Comparison of ENCODE assay signal across 10 cellular contexts in genomic region chr21:34669880-34670219, GRCh38. TPM values are rescaled to one million over a fixed set of nuclear protein-coding genes. Genes with fewer than 3 reads are reported as not detected.
A peak's percentile ranks its signal among the peaks of the same experiment; 100 is the strongest.
DNase-seq lines count a peak whose midpoint lies in the region; ATAC-seq, FAIRE-seq and TF ChIP-seq lines count a peak whose summit lies in the region.
"Not testable (repeated sequence)": the region's sequence is repeated elsewhere in the genome, so short reads cannot be mapped to it uniquely, and the experiment has no call there.
"Had no signal": no experiment of that assay in that cellular context is flagged by ENCODE, and none has a peak within 500 bp of the region (broad histone marks: within the 10 kb centered on the region; RNA-seq: fewer than 3 reads in every experiment).

No MANE protein-coding gene starts in this region.

- not testable (repeated sequence) for H3K9me2 ChIP-seq in GM23338 (ENCODE audit: insufficient read depth)

- H3K4me3 Mint-ChIP-seq in GM23338 = peak overlapping the region; percentile 82
- peak overlapping the region; percentile 19 for H3K4me3 Mint-ChIP-seq in activated CD4-positive, alpha-beta T cell treated with anti-CD3 and anti-CD28 coated beads for 36 hours
- H3K4me3 Mint-ChIP-seq in stimulated activated memory B cell treated with anti-CD40 and anti-IgM and Interleukin-4, amounts not matched to agents 10 μg/mL and 1 μg/mL and 100 μg/mL, for 72 hours = peak overlapping the region; percentile 62

- H3K23ac ChIP-seq in neuronal stem cell (ENCODE audit: low read depth, low read length, poor library complexity) = not testable (repeated sequence)

- not testable (repeated sequence) for H4K91ac ChIP-seq in neuronal stem cell (ENCODE audit: low read depth, low read length, poor library complexity)

- TF ChIP-seq EP300 in A549 (IDR thresholded peaks at IDR 0.05) = not testable (repeated sequence)

- peak overlapping the region; percentile 84 for H3K18ac ChIP-seq in neuronal stem cell (ENCODE audit: low read length)

- not testable (repeated sequence) for DNase-seq in A549 (ENCODE audit: low read depth in 1 of 2, low spot score in 1 of 2); GM23338 (ENCODE audit: low spot score); activated CD4-positive, alpha-beta T cell treated with anti-CD3 and anti-CD28 coated beads for 36 hours; astrocyte of the cerebellum (ENCODE audit: low read depth); esophagus squamous epithelium (lab: John Stamatoyannopoulos, UW); neuronal stem cell (ENCODE audit: low spot score)

- not testable (repeated sequence) for FAIRE-seq in A549 (lab: Jason Lieb, UNC)

- H3K4ac ChIP-seq in neuronal stem cell (ENCODE audit: low read length) = not testable (repeated sequence)

- H3K27ac ChIP-seq in A549 (peak overlapping the region in 1 of 2 experiments; percentile 62; a peak in 2 of 6 replicates), esophagus squamous epithelium (peak overlapping the region; percentile 8 to 76 (median 50))
- not testable (repeated sequence) for H3K27ac ChIP-seq in GM23338 (ENCODE audit: low read depth); iPS-20b (ENCODE audit: low read length); neuronal stem cell (replicated peaks; ENCODE audit: low read length)

- WGBS in A549 (ENCODE audit: missing lambda C conversion rate) = no CpG with 5 or more reads among the region's 46 CpGs
- 2% methylated on average over 10 of the region's 46 CpGs; no CpG with 5 or more reads in 1 of the 2 donors for WGBS in esophagus squamous epithelium, 2 donors
- WGBS in neuronal stem cell (ENCODE audit: extremely low coverage in 2 of 2, insufficient read length in 2 of 2, insufficient replicate concordance in 1 of 2), 2 donors = no CpG with 5 or more reads among the region's 46 CpGs

- in situ Hi-C loops in astrocyte of the cerebellum (cut with HindIII; ENCODE audit: low sequenced_read_pairs) = not testable (repeated sequence)

- H3K4me2 ChIP-seq in A549 = peak overlapping the region; percentile 88
- H3K4me2 ChIP-seq in GM23338 = peak overlapping the region; percentile 93
- H3K4me2 ChIP-seq in neuronal stem cell (ENCODE audit: insufficient read depth, low read length, poor library complexity, severe bottlenecking) = peak overlapping the region; percentile 90

- H3K9ac ChIP-seq in iPS-20b (ENCODE audit: low read depth, low read length) = not testable (repeated sequence)
- peak overlapping the region; percentile 46 for H3K9ac ChIP-seq in neuronal stem cell (ENCODE audit: low read depth, low read length, poor library complexity)

- H2BK120ac ChIP-seq in neuronal stem cell (ENCODE audit: low read depth, low read length) = not testable (repeated sequence)

- TF ChIP-seq RAD21 in A549 (conservative IDR thresholded peaks at IDR 0.05 in 1 of 2, IDR thresholded peaks at IDR 0.05 in 1 of 2) = not testable (repeated sequence)

- peak overlapping the region; percentile 79 for H2BK15ac ChIP-seq in neuronal stem cell (ENCODE audit: low read length)

- peaks cover 66% of the 10 kb centered on the region for H3K27me3 ChIP-seq in GM23338 (ENCODE audit: insufficient read depth)
- peaks cover 6 to 86% (median 11%) of the 10 kb centered on the region in 4 donors for H3K27me3 ChIP-seq in esophagus squamous epithelium
- peaks cover 77% of the 10 kb centered on the region for H3K27me3 ChIP-seq in iPS-20b (ENCODE audit: insufficient read depth, low read length)
- H3K27me3 ChIP-seq in neuronal stem cell (ENCODE audit: control insufficient read depth in 3 of 3, insufficient read depth in 3 of 3, low read depth in 1 of 3, low read length in 3 of 3) = peaks cover 19 to 83% (median 47%) of the 10 kb centered on the region in 3 experiments

- not testable (repeated sequence) for H3K79me1 ChIP-seq in neuronal stem cell (ENCODE audit: low read depth, low read length)

- not testable (repeated sequence) for H3K9me3 ChIP-seq in A549; esophagus squamous epithelium; iPS-20b (ENCODE audit: insufficient read depth, low read depth, low read length); neuronal stem cell (replicated peaks in 1 of 2; ENCODE audit: control insufficient read depth in 2 of 2, insufficient read depth in 1 of 2, low read depth in 1 of 2, low read length in 2 of 2)

- CTCF ChIA-PET in A549 (lab: Yijun Ruan, JAX) = interaction anchor here (2.5 kb wide), 1 partner anchor 20 kb away, joined by 9 read pairs; no protein-coding TSS in a partner anchor
- CTCF ChIA-PET in activated CD4-positive, alpha-beta T cell treated with anti-CD3 and anti-CD28 coated beads for 36 hours (lab: Charles Lee) = interaction anchor here (1.8 kb wide), 1 partner anchor 76 kb away, joined by 5 read pairs; no protein-coding TSS in a partner anchor

- H3K27me3 Mint-ChIP-seq in GM23338 (ENCODE audit: insufficient read depth, low read depth, poor library complexity) = peaks cover 42% of the 10 kb centered on the region
- peaks cover 64% of the 10 kb centered on the region for H3K27me3 Mint-ChIP-seq in activated CD4-positive, alpha-beta T cell treated with anti-CD3 and anti-CD28 coated beads for 36 hours
- H3K27me3 Mint-ChIP-seq in stimulated activated memory B cell treated with anti-CD40 and anti-IgM and Interleukin-4, amounts not matched to agents 10 μg/mL and 1 μg/mL and 100 μg/mL, for 72 hours = peaks cover 62% of the 10 kb centered on the region

- TF ChIP-seq POLR2A in A549 (IDR thresholded peaks at IDR 0.05; ENCODE audit: low read length); esophagus squamous epithelium (IDR thresholded peaks at IDR 0.05): not testable (repeated sequence)

- not testable (repeated sequence) for H3K27ac Mint-ChIP-seq in GM23338; activated CD4-positive, alpha-beta T cell treated with anti-CD3 and anti-CD28 coated beads for 36 hours
- H3K27ac Mint-ChIP-seq in stimulated activated memory B cell treated with anti-CD40 and anti-IgM and Interleukin-4, amounts not matched to agents 10 μg/mL and 1 μg/mL and 100 μg/mL, for 72 hours = peak overlapping the region; percentile 47

- not testable (repeated sequence) for H4K20me1 ChIP-seq in GM23338 (replicated peaks; ENCODE audit: insufficient read depth)

- not testable (repeated sequence) for H3K36me3 ChIP-seq in GM23338 (ENCODE audit: insufficient read depth); esophagus squamous epithelium; iPS-20b (ENCODE audit: insufficient read depth, low read depth, low read length); neuronal stem cell (replicated peaks in 1 of 2; ENCODE audit: control insufficient read depth in 2 of 2, insufficient read depth in 2 of 2, low read length in 2 of 2)

- intact Hi-C loops in activated CD4-positive, alpha-beta T cell treated with anti-CD3 and anti-CD28 coated beads for 36 hours (cut with DNase I, micrococcal nuclease); esophagus squamous epithelium (cut with DNase I): not testable (repeated sequence)

- not testable (repeated sequence) for H3K9me3 Mint-ChIP-seq in GM23338; activated CD4-positive, alpha-beta T cell treated with anti-CD3 and anti-CD28 coated beads for 36 hours (ENCODE audit: low read depth); stimulated activated memory B cell treated with anti-CD40 and anti-IgM and Interleukin-4, amounts not matched to agents 10 μg/mL and 1 μg/mL and 100 μg/mL, for 72 hours

- not testable (repeated sequence) for TF ChIP-seq CTCF in A549 (IDR thresholded peaks at IDR 0.05); GM23338 (conservative IDR thresholded peaks at IDR 0.05; ENCODE audit: low read depth in 2 of 2); astrocyte of the cerebellum (IDR thresholded peaks at IDR 0.05; ENCODE audit: low read depth, low read length, missing control alignments); esophagus squamous epithelium (IDR thresholded peaks at IDR 0.05)

- peak in 1 of 2 experiments; percentile 27; a peak in 1 of 6 replicates for ATAC-seq in A549
- not testable (repeated sequence) for ATAC-seq in GM23338; activated CD4-positive, alpha-beta T cell treated with anti-CD3 and anti-CD28 coated beads for 36 hours; stimulated activated memory B cell treated with anti-CD40 and anti-IgM and Interleukin-4, amounts not matched to agents 10 μg/mL and 1 μg/mL and 100 μg/mL, for 72 hours

- H3K14ac ChIP-seq in neuronal stem cell (ENCODE audit: low read length) = not testable (repeated sequence)

- POLR2A ChIA-PET in A549 (lab: Yijun Ruan, JAX) = not testable (repeated sequence)
- POLR2A ChIA-PET in activated CD4-positive, alpha-beta T cell treated with anti-CD3 and anti-CD28 coated beads for 36 hours (lab: Charles Lee) = interaction anchor here (0.6 kb wide), 1 partner anchor 1170 kb away, joined by 3 read pairs; no protein-coding TSS in a partner anchor

- H2BK12ac ChIP-seq in neuronal stem cell (ENCODE audit: low read length) = not testable (repeated sequence)

- H2BK5ac ChIP-seq in neuronal stem cell (ENCODE audit: low read length) = not testable (repeated sequence)

- H3K79me2 ChIP-seq in GM23338 (replicated peaks; ENCODE audit: insufficient read depth) = not testable (repeated sequence)

- not testable (repeated sequence) for H4K8ac ChIP-seq in neuronal stem cell (ENCODE audit: low read depth, low read length)

- not testable (repeated sequence) for H2AK5ac ChIP-seq in neuronal stem cell (ENCODE audit: low read depth, low read length)

- H3K36me3 Mint-ChIP-seq in GM23338 (ENCODE audit: low read depth); activated CD4-positive, alpha-beta T cell treated with anti-CD3 and anti-CD28 coated beads for 36 hours (ENCODE audit: low read depth); stimulated activated memory B cell treated with anti-CD40 and anti-IgM and Interleukin-4, amounts not matched to agents 10 μg/mL and 1 μg/mL and 100 μg/mL, for 72 hours: not testable (repeated sequence)

- not testable (repeated sequence) for H3K4me1 ChIP-seq in A549; neuronal stem cell (ENCODE audit: control insufficient read depth in 2 of 2, insufficient read depth in 1 of 2, low read depth in 1 of 2, low read length in 2 of 2)
- H3K4me1 ChIP-seq in GM23338 (ENCODE audit: insufficient read depth) (peaks cover 15% of the 10 kb centered on the region), esophagus squamous epithelium (peaks cover 9 to 29% (median 15%) of the 10 kb centered on the region in 3 donors), iPS-20b (ENCODE audit: insufficient read depth, low read length) (peaks cover 10% of the 10 kb centered on the region; the same call in 1 of the 2 replicates)

- H3K4me1 Mint-ChIP-seq in GM23338 = peaks cover 14% of the 10 kb centered on the region
- not testable (repeated sequence) for H3K4me1 Mint-ChIP-seq in activated CD4-positive, alpha-beta T cell treated with anti-CD3 and anti-CD28 coated beads for 36 hours
- peaks cover 15% of the 10 kb centered on the region for H3K4me1 Mint-ChIP-seq in stimulated activated memory B cell treated with anti-CD40 and anti-IgM and Interleukin-4, amounts not matched to agents 10 μg/mL and 1 μg/mL and 100 μg/mL, for 72 hours

- H3F3A ChIP-seq in GM23338 (replicated peaks; ENCODE audit: low read depth) = not testable (repeated sequence)

- H3K4me3 ChIP-seq in A549 (peak overlapping the region; percentile 46), GM23338 (peak overlapping the region; percentile 76), astrocyte of the cerebellum (ENCODE audit: low read depth, low read length) (peak overlapping the region; percentile 22), esophagus squamous epithelium (peak overlapping the region; percentile 31 to 63 (median 48)), iPS-20b (ENCODE audit: low read length) (peak overlapping the region; percentile 67; the same call in 1 of the 2 replicates), neuronal stem cell (ENCODE audit: low read length in 2 of 2) (peak overlapping the region in 1 of 2 donors; percentile 82)

- H2AFZ ChIP-seq in GM23338 = not testable (repeated sequence)
- peak overlapping the region; percentile 72 for H2AFZ ChIP-seq in neuronal stem cell (ENCODE audit: low read length)

RNA-seq across cellular contexts. Expression of gene CLIC6, which starts 1.1 kb away (rescaled TPM):
- polyA plus RNA-seq in A549 (2011; rRNA removed) (0.01 and 0.04 TPM in 2 replicates), A549 (2017; fragmentation: RNase III; extraction: RNeasy Plus Mini Kit Qiagen cat#74134 plus additional on column Dnase treatment) (0.04 to 0.08 TPM (median 0.07 TPM) in 3 replicates), GM23338 (2016; fragmentation: Nextera tagmentation; extraction: Ambion mirVana) (0.92 and 1.1 TPM in 2 replicates)
- 0.01 TPM in 2 replicates for polyA plus RNA-seq in A549 (2012; cell fraction: cytosol; rRNA removed)
- polyA plus RNA-seq in A549 (2012; cell fraction: nucleus; rRNA removed) = not detected in 2 replicates
- not detected in 2 replicates for polyA minus RNA-seq in A549 (2011; rRNA and poly(A)+ RNA removed)
- total RNA-seq in GM23338 (2014; rRNA removed; shearing (Covaris generic)) = 1.2 and 1.5 TPM in 2 replicates
- total RNA-seq in activated CD4-positive, alpha-beta T cell treated with anti-CD3 and anti-CD28 coated beads for 36 hours = under 1 TPM; 0.07 to 0.11 TPM
- total RNA-seq in esophagus squamous epithelium = 1 to 10 TPM in 3 of 4 donors, under 1 TPM in 1; 0.83 to 3.8 (median 2.0) TPM
- polyA plus RNA-seq in neuronal stem cell (2013, experiment 1 of 2) = 2.9 TPM
- polyA plus RNA-seq in neuronal stem cell (2013, experiment 2 of 2) = 2.9 TPM
- total RNA-seq: dermis blood vessel endothelial cell, MCF 10A had no signal

RNA-seq across cellular contexts. Expression of gene RCAN1, which starts 54.9 kb away (rescaled TPM):
- polyA plus RNA-seq in A549 (2011; rRNA removed) (9.8 and 10.2 TPM in 2 replicates), A549 (2017; fragmentation: RNase III; extraction: RNeasy Plus Mini Kit Qiagen cat#74134 plus additional on column Dnase treatment) (11.8 to 12.8 TPM (median 11.9 TPM) in 3 replicates), GM23338 (2016; fragmentation: Nextera tagmentation; extraction: Ambion mirVana) (3.7 and 4.2 TPM in 2 replicates)
- 3.4 and 4.4 TPM in 2 replicates for polyA plus RNA-seq in A549 (2012; cell fraction: cytosol; rRNA removed)
- 3.5 and 5.2 TPM in 2 replicates for polyA plus RNA-seq in A549 (2012; cell fraction: nucleus; rRNA removed)
- polyA minus RNA-seq in A549 (2011; rRNA and poly(A)+ RNA removed) = 8.8 and 10.1 TPM in 2 replicates
- total RNA-seq in GM23338 (2014; rRNA removed; shearing (Covaris generic)) = 4.9 and 5.2 TPM in 2 replicates
- total RNA-seq in activated CD4-positive, alpha-beta T cell treated with anti-CD3 and anti-CD28 coated beads for 36 hours = 1 to 10 TPM; 9.9 to 10.0 TPM
- 10 to 100 TPM; 12.4 to 21.0 (median 17.0) TPM for total RNA-seq in esophagus squamous epithelium
- polyA plus RNA-seq in neuronal stem cell (2013, experiment 1 of 2) = 5.4 TPM
- 5.4 TPM for polyA plus RNA-seq in neuronal stem cell (2013, experiment 2 of 2)

Comparison
In these comparisons a context has a peak if more than half of its experiments do, and no peak if none do; other contexts are left out.
1. H3K4me3 Mint-ChIP-seq: peak in every context shown above with its lines; median percentile 82 in GM23338; 62 in stimulated activated memory B cell treated with anti-CD40 and anti-IgM and Interleukin-4, amounts not matched to agents 10 μg/mL and 1 μg/mL and 100 μg/mL, for 72 hours; 19 in activated CD4-positive, alpha-beta T cell treated with anti-CD3 and anti-CD28 coated beads for 36 hours.